Comparison of ENCODE assay signal across 1 cellular context in the genomic region with DNA sequence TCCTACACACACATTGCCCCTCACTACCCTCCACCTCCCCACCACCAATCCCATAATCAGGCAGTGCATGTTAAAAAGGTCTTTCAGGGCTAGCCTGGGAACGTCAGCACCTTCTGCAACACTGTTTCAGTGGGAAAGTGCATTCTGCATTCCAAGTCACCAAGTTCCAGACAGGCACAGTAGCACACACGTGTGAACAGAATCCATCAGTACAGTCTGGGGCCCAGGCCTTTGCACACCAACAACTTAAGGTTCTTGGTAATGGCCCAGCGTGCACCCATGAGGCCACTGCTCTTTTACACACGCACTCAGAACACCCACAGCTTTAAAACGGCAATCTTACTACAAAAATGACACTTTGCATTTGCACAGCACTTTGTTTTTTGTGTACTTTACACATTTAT.
TF ChIP-seq lines count a peak whose summit lies in the region.

No MANE protein-coding gene starts in this region.

TF ChIP-seq in SK-N-SH, 30 proteins besides CTCF, POLR2A, EP300 and RAD21 (continued from another document):
- TF ChIP-seq, protein P1, sequence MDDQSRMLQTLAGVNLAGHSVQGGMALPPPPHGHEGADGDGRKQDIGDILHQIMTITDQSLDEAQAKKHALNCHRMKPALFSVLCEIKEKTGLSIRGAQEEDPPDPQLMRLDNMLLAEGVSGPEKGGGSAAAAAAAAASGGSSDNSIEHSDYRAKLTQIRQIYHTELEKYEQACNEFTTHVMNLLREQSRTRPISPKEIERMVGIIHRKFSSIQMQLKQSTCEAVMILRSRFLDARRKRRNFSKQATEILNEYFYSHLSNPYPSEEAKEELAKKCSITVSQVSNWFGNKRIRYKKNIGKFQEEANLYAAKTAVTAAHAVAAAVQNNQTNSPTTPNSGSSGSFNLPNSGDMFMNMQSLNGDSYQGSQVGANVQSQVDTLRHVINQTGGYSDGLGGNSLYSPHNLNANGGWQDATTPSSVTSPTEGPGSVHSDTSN (IDR thresholded peaks at IDR 0.05), result no peak
